ENCODE assay signal across 20 cellular contexts in the genomic region with DNA sequence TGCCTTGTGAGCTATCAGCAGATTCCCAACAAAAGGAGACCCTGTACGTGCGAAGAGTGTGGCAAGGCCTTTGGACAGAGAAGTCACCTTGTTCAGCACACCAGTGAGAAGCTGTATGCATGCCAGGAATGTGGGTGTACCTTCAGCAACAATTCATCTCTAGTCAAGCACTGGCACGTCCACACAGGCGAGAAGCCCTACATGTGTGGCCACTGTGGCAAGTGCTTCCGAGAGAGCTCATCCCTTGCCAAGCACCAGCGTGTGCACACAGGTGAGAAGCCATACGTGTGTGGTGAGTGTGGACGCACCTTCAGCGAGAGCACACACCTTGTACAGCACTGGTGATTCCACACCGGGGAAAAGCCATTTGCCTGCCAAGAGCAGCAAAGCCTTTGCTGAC.
"Had no signal": no experiment of that assay in that cellular context is flagged by ENCODE, and none has a peak within 500 bp of the region (broad histone marks: within the 10 kb centered on the region; RNA-seq: fewer than 3 reads in every experiment).

No MANE protein-coding gene starts in this region.

- FAIRE-seq: endothelial cell of umbilical vein, small intestine, urothelium cell line had no signal

- DNase-seq: effector CD4-positive, alpha-beta T cell; endodermal cell; esophagus squamous epithelium; foreskin fibroblast; head of caudate nucleus; kidney glomerular epithelial cell; natural killer cell; nucleus accumbens; ovary; small intestine; stimulated activated CD4-positive, alpha-beta T cell treated with anti-CD3 and anti-CD28 coated beads, Interleukin-12 subunit alpha, Interleukin-12 subunit beta, amount 100 ng/mL, for 4 hours; stimulated activated naive CD4-positive, alpha-beta T cell; stomach; substantia nigra had no signal

- H3K27ac ChIP-seq: coronary artery, hepatocyte, ovary, right atrium auricular region, stomach, thyroid gland had no signal

- ATAC-seq: natural killer cell had no signal
